20 cellular contexts compared by ENCODE assay signal in genomic region chr10:132048294-132048667, GRCh38. TPM values are rescaled to one million over a fixed set of nuclear protein-coding genes. Genes with fewer than 3 reads are reported as not detected.
A peak's percentile ranks its signal among the peaks of the same experiment; 100 is the strongest.
DNase-seq lines count a peak whose midpoint lies in the region; ATAC-seq, FAIRE-seq and TF ChIP-seq lines count a peak whose summit lies in the region.
"Had no signal": no experiment of that assay in that cellular context is flagged by ENCODE, and none has a peak within 500 bp of the region (broad histone marks: within the 10 kb centered on the region; RNA-seq: fewer than 3 reads in every experiment).

No MANE protein-coding gene starts in this region.

- no peak for ATAC-seq in HG02763 (IDR thresholded peaks at IDR 0.05; ENCODE audit: unreplicated experiment)
- no peak for ATAC-seq in sciatic nerve
- ATAC-seq: T-cell had no signal

- DNase-seq in NCI-H2196 (lab: John Stamatoyannopoulos, UW; ENCODE audit: unreplicated experiment) = peak; percentile 3
- DNase-seq in NCI-H2196 treated with DMSO at 0.1 percent for 48 hours (lab: John Stamatoyannopoulos, UW; ENCODE audit: unreplicated experiment) = no peak
- peak; percentile 70 to 80 for DNase-seq in NCI-H526 (lab: John Stamatoyannopoulos, UW)
- DNase-seq in GOT3 (lab: John Stamatoyannopoulos, UW) = no peak
- DNase-seq in RWPE1 (ENCODE audit: low spot score) = no peak
- DNase-seq in sciatic nerve (ENCODE audit: low spot score) = no peak
- DNase-seq: 8988T; CD8-positive, alpha-beta memory T cell; EL; HCEC 1CT; Kasumi-1; NCI-H1105 treated with DMSO at 0.1 percent for 48 hours; NCI-H187; NCI-H2171; OCI-M1; T-cell; T-helper 9 cell had no signal

- CTCF ChIA-PET in RWPE1 (lab: Yijun Ruan, JAX) = no interaction called here

- no peak for TF ChIP-seq CTCF in RWPE1 (conservative IDR thresholded peaks at IDR 0.05; ENCODE audit: low read depth)

- intact Hi-C loops in sciatic nerve (cut with DNase I) = no loop called here

- no peak overlapping the region for H3K27ac ChIP-seq in RWPE1
- H3K27ac ChIP-seq: BLaER1 had no signal

- POLR2A ChIA-PET in RWPE1 (lab: Yijun Ruan, JAX; ENCODE audit: low non-redundant PET) = no interaction called here

- FAIRE-seq in islet of Langerhans (lab: Jason Lieb, UNC) = peak; percentile 94

RNA-seq across cellular contexts. Expression of gene JAKMIP3, which starts 17.5 kb away (rescaled TPM):
- 1.1 TPM for total RNA-seq in sciatic nerve

Comparison
In these comparisons a context has a peak if more than half of its experiments do, and no peak if none do; other contexts are left out.
1. DNase-seq: peak in NCI-H2196 (single experiment) and NCI-H526 (2 of 2); none in NCI-H2196 treated with DMSO at 0.1 percent for 48 hours (single experiment), GOT3 (single experiment), RWPE1 (single experiment) and sciatic nerve (single experiment).